8 cellular contexts compared by ENCODE assay signal in the genomic region with DNA sequence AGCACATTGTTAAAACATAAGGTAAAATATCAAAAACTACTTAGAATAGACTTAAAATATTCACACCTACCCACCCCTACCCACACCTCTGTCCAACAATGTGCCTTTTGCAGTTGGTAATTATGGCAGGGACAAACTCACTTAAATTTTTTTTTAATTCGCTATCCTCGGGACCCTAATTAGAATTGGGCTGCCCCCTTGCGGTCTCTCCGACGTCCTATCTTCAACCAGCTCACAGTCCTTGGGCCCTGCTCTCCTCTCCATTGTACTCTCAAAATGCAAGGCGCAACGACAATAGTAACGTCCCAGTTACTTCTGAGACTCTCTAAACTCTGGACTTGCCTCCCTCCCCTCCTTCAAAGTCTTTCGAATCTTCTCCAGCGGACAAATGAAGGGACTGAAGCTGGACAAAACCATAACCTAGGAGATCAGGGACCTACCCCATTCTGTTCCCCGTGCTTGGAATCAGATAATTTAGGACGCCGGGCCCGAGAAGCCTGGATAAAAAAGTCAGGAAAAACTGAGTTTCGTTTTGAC. TPM values are rescaled to one million over a fixed set of nuclear protein-coding genes. Genes with fewer than 3 reads are reported as not detected.
DNase-seq lines count a peak whose midpoint lies in the region; ATAC-seq, FAIRE-seq and TF ChIP-seq lines count a peak whose summit lies in the region.

No MANE protein-coding gene starts in this region.

- DNase-seq in GM13977 (ENCODE audit: low spot score) (peak; percentile 42), NCI-H446 (lab: John Stamatoyannopoulos, UW) (peak; percentile 69 to 71), mesenchymal stem cell (peak; percentile 79)
- peak; percentile 60 to 63 for DNase-seq in activated CD4-positive, alpha-beta T cell treated with anti-CD3 and anti-CD28 coated beads, Interleukin-2, amount 50 U/mL, for 4 hours
- DNase-seq in effector memory CD4-positive, alpha-beta T cell: peak; percentile 15 to 32 (median 18)
- peak; percentile 34 for DNase-seq in stimulated activated CD8-positive, alpha-beta memory T cell treated with anti-CD3 and anti-CD28 coated beads, Interleukin-12 subunit alpha, Interleukin-12 subunit beta, amount 100 ng/mL, for 4 hours (ENCODE audit: low read depth)

- peak overlapping the region; percentile 63 for H3K4me2 ChIP-seq in mesenchymal stem cell (ENCODE audit: low read length, poor library complexity, severe bottlenecking)

- H2BK15ac ChIP-seq in mesenchymal stem cell (ENCODE audit: low read depth, poor library complexity, severe bottlenecking): no peak overlapping the region

- H2AK5ac ChIP-seq in mesenchymal stem cell (ENCODE audit: low read length, severe bottlenecking): no peak overlapping the region

- ATAC-seq in GM18870 (IDR thresholded peaks at IDR 0.05; ENCODE audit: unreplicated experiment): no peak

- peak overlapping the region; percentile 60 for H3K4me3 ChIP-seq in effector memory CD4-positive, alpha-beta T cell (ENCODE audit: insufficient read depth, low read depth, low read length, poor library complexity, severe bottlenecking)
- peak overlapping the region in 1 of 2 experiments; percentile 98 for H3K4me3 ChIP-seq in mesenchymal stem cell (ENCODE audit: insufficient read depth in 1 of 2, low read depth in 1 of 2, low read length in 2 of 2)

- peak overlapping the region; percentile 56 for H3K27ac ChIP-seq in effector memory CD4-positive, alpha-beta T cell (ENCODE audit: insufficient read depth, low read length, poor library complexity, severe bottlenecking)
- no peak overlapping the region for H3K27ac ChIP-seq in mesenchymal stem cell (ENCODE audit: low read length, poor library complexity, severe bottlenecking)

- H3K4ac ChIP-seq in mesenchymal stem cell (ENCODE audit: low read depth in 1 of 2, low read length in 2 of 2): no peak overlapping the region

- H2BK120ac ChIP-seq in mesenchymal stem cell (ENCODE audit: low read depth, low read length): no peak overlapping the region

- TF ChIP-seq CTCF in GM13977 (IDR thresholded peaks at IDR 0.05; ENCODE audit: extremely low read depth, insufficient read depth, missing control alignments): peak; percentile 70

- no peak overlapping the region for H2BK12ac ChIP-seq in mesenchymal stem cell (ENCODE audit: low read length in 2 of 2)

- peak overlapping the region; percentile 98 for H3K9ac ChIP-seq in mesenchymal stem cell (ENCODE audit: low read length)

- no peak overlapping the region for H4K8ac ChIP-seq in mesenchymal stem cell (ENCODE audit: low read length)

- H2BK5ac ChIP-seq in mesenchymal stem cell (ENCODE audit: low read depth, low read length, poor library complexity, severe bottlenecking): no peak overlapping the region

- no peak overlapping the region for H3K14ac ChIP-seq in mesenchymal stem cell (ENCODE audit: low read length in 2 of 2)

- H3K27me3 ChIP-seq in effector memory CD4-positive, alpha-beta T cell (replicated peaks; ENCODE audit: control insufficient read depth, insufficient read depth, low read length, poor library complexity, severe bottlenecking): no peaks in the 10 kb centered on the region
- H3K27me3 ChIP-seq in mesenchymal stem cell (ENCODE audit: control insufficient read depth in 1 of 2, insufficient read depth in 1 of 2, low read length in 2 of 2): peaks cover 0 to 14% of the 10 kb centered on the region in 2 experiments

- no peak overlapping the region for H3K18ac ChIP-seq in mesenchymal stem cell (ENCODE audit: low read depth in 1 of 2, low read length in 2 of 2)

- peaks cover 3% of the 10 kb centered on the region for H3K36me3 ChIP-seq in effector memory CD4-positive, alpha-beta T cell (ENCODE audit: control insufficient read depth, insufficient read depth, low read length)
- peaks cover 0 to 46% of the 10 kb centered on the region in 2 experiments for H3K36me3 ChIP-seq in mesenchymal stem cell (ENCODE audit: control insufficient read depth in 1 of 2, insufficient read depth in 2 of 2, low read depth in 1 of 2, low read length in 2 of 2)

- 3% methylated on average over 15 of the region's 15 CpGs for WGBS in mesenchymal stem cell

- no peaks in the 10 kb centered on the region for H3K4me1 ChIP-seq in effector memory CD4-positive, alpha-beta T cell (ENCODE audit: control insufficient read depth, insufficient read depth, low read length, poor library complexity, severe bottlenecking)
- H3K4me1 ChIP-seq in mesenchymal stem cell (ENCODE audit: control insufficient read depth, insufficient read depth, low read depth, low read length): peaks cover 11% of the 10 kb centered on the region

- FAIRE-seq in A204.1 (lab: Jason Lieb, UNC): peak; percentile 47

- H2AFZ ChIP-seq in mesenchymal stem cell (ENCODE audit: low read depth, low read length): peak overlapping the region; percentile 72

- in situ Hi-C loops in GM13977 (cut with MboI; ENCODE audit: low pct_unique_long_range_greater_than_20kb, low sequenced_read_pairs, unreplicated experiment): no loop called here

- H3K23ac ChIP-seq in mesenchymal stem cell (ENCODE audit: low read length in 2 of 2): no peak overlapping the region

- H4K91ac ChIP-seq in mesenchymal stem cell (ENCODE audit: low read length): no peak overlapping the region

- no peaks in the 10 kb centered on the region for H3K79me1 ChIP-seq in mesenchymal stem cell (replicated peaks; ENCODE audit: low read length, poor library complexity, severe bottlenecking)

- H3K9me3 ChIP-seq in effector memory CD4-positive, alpha-beta T cell (ENCODE audit: control insufficient read depth, low read length): no peaks in the 10 kb centered on the region
- H3K9me3 ChIP-seq in mesenchymal stem cell (ENCODE audit: control insufficient read depth, low read length): no peaks in the 10 kb centered on the region

RNA-seq across cellular contexts. Expression of a gene that starts 1.1 kb away (rescaled TPM):
- 1.5 TPM for polyA plus RNA-seq in mesenchymal stem cell (2013, experiment 1 of 2)
- polyA plus RNA-seq in mesenchymal stem cell (2013, experiment 2 of 2): 1.5 TPM

RNA-seq across cellular contexts. Expression of a gene that starts 8.7 kb away (rescaled TPM):
- 11.7 TPM for polyA plus RNA-seq in mesenchymal stem cell (2013, experiment 1 of 2)
- 11.4 TPM for polyA plus RNA-seq in mesenchymal stem cell (2013, experiment 2 of 2)

RNA-seq across cellular contexts. Expression of a gene that starts 12.4 kb away (rescaled TPM):
- polyA plus RNA-seq in mesenchymal stem cell (2013, experiment 1 of 2): 88.1 TPM
- polyA plus RNA-seq in mesenchymal stem cell (2013, experiment 2 of 2): 81.5 TPM

RNA-seq across cellular contexts. Expression of a gene that starts 12.5 kb away (rescaled TPM):
- 79.8 TPM for polyA plus RNA-seq in mesenchymal stem cell (2013, experiment 1 of 2)
- 80.8 TPM for polyA plus RNA-seq in mesenchymal stem cell (2013, experiment 2 of 2)

RNA-seq across cellular contexts. Expression of a gene that starts 23.7 kb away (rescaled TPM):
- polyA plus RNA-seq in mesenchymal stem cell (2013, experiment 1 of 2): 0.47 TPM
- polyA plus RNA-seq in mesenchymal stem cell (2013, experiment 2 of 2): 0.45 TPM

Comparison
In these comparisons a context has a peak if more than half of its experiments do, and no peak if none do; other contexts are left out.
1. DNase-seq: peak in every context shown above with its lines; median percentile 79 in mesenchymal stem cell; 70 in NCI-H446; 62 in activated CD4-positive, alpha-beta T cell treated with anti-CD3 and anti-CD28 coated beads, Interleukin-2, amount 50 U/mL, for 4 hours; 42 in GM13977; 34 in stimulated activated CD8-positive, alpha-beta memory T cell treated with anti-CD3 and anti-CD28 coated beads, Interleukin-12 subunit alpha, Interleukin-12 subunit beta, amount 100 ng/mL, for 4 hours; 18 in effector memory CD4-positive, alpha-beta T cell.